Comparison of ENCODE assay signal across 8 cellular contexts in genomic region chr1:74197255-74197654, GRCh38. TPM values are rescaled to one million over a fixed set of nuclear protein-coding genes. Genes with fewer than 3 reads are reported as not detected.
DNase-seq lines count a peak whose midpoint lies in the region; ATAC-seq lines count a peak whose summit lies in the region.

No MANE protein-coding gene starts in this region.

- H3K4me1 ChIP-seq in right cardiac atrium (ENCODE audit: control insufficient read depth, insufficient read depth, low read length): no peaks in the 10 kb centered on the region

- ATAC-seq in right cardiac atrium (no peak), memory B cell (ENCODE audit: low read depth) (no peak), GM21526 (IDR thresholded peaks at IDR 0.05; ENCODE audit: low FRiP score, unreplicated experiment) (no peak)
- ATAC-seq in activated naive CD8-positive, alpha-beta T cell treated with anti-CD3 and anti-CD28 coated beads, Interleukin-2, amount 50 U/mL, for 24 hours: no peak

- H3K4me1 Mint-ChIP-seq in activated naive CD8-positive, alpha-beta T cell treated with anti-CD3 and anti-CD28 coated beads, Interleukin-2, amount 50 U/mL, for 24 hours: peaks cover 25% of the 10 kb centered on the region
- H3K4me1 Mint-ChIP-seq in memory B cell: peaks cover 8% of the 10 kb centered on the region

- intact Hi-C loops in right cardiac atrium (cut with DNase I) (no loop called here), cardiac septum (cut with DNase I) (no loop called here)

- WGBS in right cardiac atrium: 89% methylated on average over 5 of the region's 5 CpGs

- peak overlapping the region; percentile 96 for H3K4me3 ChIP-seq in right cardiac atrium (ENCODE audit: low read length)

- peaks cover 2% of the 10 kb centered on the region for H3K27me3 Mint-ChIP-seq in activated naive CD8-positive, alpha-beta T cell treated with anti-CD3 and anti-CD28 coated beads, Interleukin-2, amount 50 U/mL, for 24 hours
- H3K27me3 Mint-ChIP-seq in memory B cell: no peaks in the 10 kb centered on the region

- DNase-seq in right cardiac atrium (no peak), cardiac septum (ENCODE audit: low spot score) (no peak), memory B cell (ENCODE audit: low spot score in 2 of 2) (no peak), NCI-H2107 treated with DMSO at 0.1 percent for 48 hours (lab: John Stamatoyannopoulos, UW; ENCODE audit: unreplicated experiment) (no peak), NCI-H146 treated with DMSO at 0.1 percent for 48 hours (lab: John Stamatoyannopoulos, UW; ENCODE audit: unreplicated experiment) (no peak)
- DNase-seq in activated naive CD8-positive, alpha-beta T cell treated with anti-CD3 and anti-CD28 coated beads, Interleukin-2, amount 50 U/mL, for 24 hours: no peak
- DNase-seq in stimulated activated naive CD4-positive, alpha-beta T cell treated with Interleukin-2 at 50 U/mL for 16 hours (lab: John Stamatoyannopoulos, UW): no peak

- H3K4me3 Mint-ChIP-seq in activated naive CD8-positive, alpha-beta T cell treated with anti-CD3 and anti-CD28 coated beads, Interleukin-2, amount 50 U/mL, for 24 hours: peak overlapping the region; percentile 91
- H3K4me3 Mint-ChIP-seq in memory B cell: peak overlapping the region; percentile 98

- no peak overlapping the region for H3K27ac ChIP-seq in right cardiac atrium (ENCODE audit: low read length)

- H3K27me3 ChIP-seq in right cardiac atrium (ENCODE audit: control insufficient read depth, insufficient read depth): no peaks in the 10 kb centered on the region

- no peaks in the 10 kb centered on the region for H3K9me3 Mint-ChIP-seq in activated naive CD8-positive, alpha-beta T cell treated with anti-CD3 and anti-CD28 coated beads, Interleukin-2, amount 50 U/mL, for 24 hours
- H3K9me3 Mint-ChIP-seq in memory B cell: no peaks in the 10 kb centered on the region

- H3K27ac Mint-ChIP-seq in activated naive CD8-positive, alpha-beta T cell treated with anti-CD3 and anti-CD28 coated beads, Interleukin-2, amount 50 U/mL, for 24 hours: peak overlapping the region; percentile 90
- H3K27ac Mint-ChIP-seq in memory B cell: peak overlapping the region; percentile 95

- peaks cover 13% of the 10 kb centered on the region for H3K36me3 Mint-ChIP-seq in activated naive CD8-positive, alpha-beta T cell treated with anti-CD3 and anti-CD28 coated beads, Interleukin-2, amount 50 U/mL, for 24 hours (ENCODE audit: low read depth)
- H3K36me3 Mint-ChIP-seq in memory B cell: peaks cover 3% of the 10 kb centered on the region

- no peaks in the 10 kb centered on the region for H3K9me3 ChIP-seq in right cardiac atrium (ENCODE audit: control insufficient read depth, low read length)

RNA-seq across cellular contexts. Expression of gene LRRIQ3, which starts 0.7 kb away (rescaled TPM):
- total RNA-seq in right cardiac atrium: 1 to 10 TPM in 1 of 4 donors, under 1 TPM in 3; 0.19 to 1.3 (median 0.84) TPM
- 0.36 TPM for polyA plus RNA-seq in right cardiac atrium
- 0.43 TPM for total RNA-seq in cardiac septum

RNA-seq across cellular contexts. Expression of gene FPGT, which starts 0.8 kb away (rescaled TPM):
- total RNA-seq in right cardiac atrium: 10 to 100 TPM; 12.8 to 20.9 (median 15.3) TPM
- polyA plus RNA-seq in right cardiac atrium: 7.6 TPM
- 14.9 TPM for total RNA-seq in cardiac septum

RNA-seq across cellular contexts. Expression of gene TNNI3K, which starts 37.9 kb away (rescaled TPM):
- total RNA-seq in right cardiac atrium (10 to 100 TPM; 34.3 to 78.4 (median 51.1) TPM), cardiac septum (55.2 TPM)
- 56.5 TPM for polyA plus RNA-seq in right cardiac atrium
